ENCODE assay signal across 24 cellular contexts in genomic region chr1:206708882-206709281, GRCh38. TPM values are rescaled to one million over a fixed set of nuclear protein-coding genes. Genes with fewer than 3 reads are reported as not detected.
DNase-seq lines count a peak whose midpoint lies in the region; ATAC-seq, FAIRE-seq and TF ChIP-seq lines count a peak whose summit lies in the region.
"Had no signal": no experiment of that assay in that cellular context is flagged by ENCODE, and none has a peak within 500 bp of the region (broad histone marks: within the 10 kb centered on the region; RNA-seq: fewer than 3 reads in every experiment).

No MANE protein-coding gene starts in this region.

- no peaks in the 10 kb centered on the region for H3K9me3 ChIP-seq in small intestine (ENCODE audit: control insufficient read depth, low read depth)
- H3K9me3 ChIP-seq: Peyer's patch, vagina had no signal

- no peak for TF ChIP-seq CTCF in bronchial epithelial cell (IDR thresholded peaks at IDR 0.05; ENCODE audit: insufficient read depth, low read length, severe bottlenecking)

- H3K27ac ChIP-seq in small intestine (ENCODE audit: low read depth in 1 of 2, low read length in 1 of 2) = peak overlapping the region in 1 of 2 donors; percentile 47
- H3K27ac ChIP-seq: C4-2B, dorsolateral prefrontal cortex, vagina had no signal

- peaks cover 91 to 92% of the 10 kb centered on the region in 2 donors for H3K4me1 Mint-ChIP-seq in immature natural killer cell

- H3K27me3 Mint-ChIP-seq in immature natural killer cell (ENCODE audit: low read depth in 3 of 3) = peaks cover 4 to 13% (median 5%) of the 10 kb centered on the region in 3 donors
- H3K27me3 Mint-ChIP-seq: activated CD4-positive, alpha-beta T cell treated with anti-CD3 and anti-CD28 coated beads, Interleukin-2, amount 10 ng/mL, durations not matched to agents 24 days and 14 days; naive thymus-derived CD4-positive, alpha-beta T cell; progenitor cell of endocrine pancreas had no signal

- H3K36me3 ChIP-seq in bronchial epithelial cell (ENCODE audit: control insufficient read depth, insufficient read depth, low read length) (no peaks in the 10 kb centered on the region), small intestine (ENCODE audit: control insufficient read depth in 2 of 2, insufficient read depth in 2 of 2, low read length in 2 of 2) (no peaks in the 10 kb centered on the region)
- H3K36me3 ChIP-seq: Peyer's patch, vagina had no signal

- intact Hi-C loops in Right ventricle myocardium inferior (cut with DNase I) = no loop called here
- intact Hi-C loops in left cardiac atrium (cut with DNase I) = no loop called here

- no peaks in the 10 kb centered on the region for H3K36me3 Mint-ChIP-seq in immature natural killer cell

- peak overlapping the region in 5 of 6 donors; percentile 2 to 65 (median 25) for H3K27ac Mint-ChIP-seq in immature natural killer cell

- DNase-seq in Right ventricle myocardium inferior (ENCODE audit: missing footprints) (no peak), left cardiac atrium (no peak), bronchial epithelial cell (ENCODE audit: low read depth) (peak; percentile 48), immature natural killer cell (no peak), small intestine (peak; percentile 43), putamen (ENCODE audit: low spot score) (no peak)
- DNase-seq: activated CD4-positive, alpha-beta T cell treated with anti-CD3 and anti-CD28 coated beads, Interleukin-2, amount 10 ng/mL, durations not matched to agents 24 days and 14 days; activated effector memory CD4-positive, alpha-beta T cell treated with anti-CD3 and anti-CD28 coated beads, Interleukin-2, amount 50 U/mL, for 16 hours; caudate nucleus; dorsolateral prefrontal cortex; head of caudate nucleus; mesendoderm; MM.1S; naive thymus-derived CD4-positive, alpha-beta T cell; NCI-H345; Peyer's patch; substantia nigra had no signal

- WGBS in small intestine, 3 donors = 15 to 51% (median 33%) methylated on average over 2 of the region's 2 CpGs

- no peak for FAIRE-seq in bronchial epithelial cell (lab: Jason Lieb, UNC)
- FAIRE-seq in small intestine (lab: Jason Lieb, UNC) = no peak
- FAIRE-seq: GM12878, H54 had no signal

- no peak overlapping the region for H3K4me3 ChIP-seq in bronchial epithelial cell (ENCODE audit: low read depth, low read length)
- H3K4me3 ChIP-seq in small intestine (ENCODE audit: low read depth in 1 of 2, low read length in 2 of 2) = no peak overlapping the region
- H3K4me3 ChIP-seq: dorsolateral prefrontal cortex, GM12878, vagina had no signal

- peak overlapping the region in 3 of 5 donors; percentile 4 to 60 (median 30) for H3K4me3 Mint-ChIP-seq in immature natural killer cell

- ATAC-seq in Right ventricle myocardium inferior = peak; percentile 38
- no peak for ATAC-seq in left cardiac atrium
- ATAC-seq in HG03520 (IDR thresholded peaks at IDR 0.05; ENCODE audit: unreplicated experiment) = no peak
- ATAC-seq in GM21423 (IDR thresholded peaks at IDR 0.05; ENCODE audit: unreplicated experiment) = no peak
- ATAC-seq: naive thymus-derived CD4-positive, alpha-beta T cell had no signal

- peaks cover 23 to 60% of the 10 kb centered on the region in 2 donors for H3K4me1 ChIP-seq in small intestine (ENCODE audit: control insufficient read depth in 2 of 2, insufficient read depth in 1 of 2, low read depth in 1 of 2, low read length in 1 of 2)

- no peaks in the 10 kb centered on the region for H3K9me3 Mint-ChIP-seq in immature natural killer cell
- H3K9me3 Mint-ChIP-seq: activated CD4-positive, alpha-beta T cell treated with anti-CD3 and anti-CD28 coated beads, Interleukin-2, amount 10 ng/mL, durations not matched to agents 24 days and 14 days; naive thymus-derived CD4-positive, alpha-beta T cell had no signal

- H3K27me3 ChIP-seq in bronchial epithelial cell (ENCODE audit: control insufficient read depth, insufficient read depth, low read length) (no peaks in the 10 kb centered on the region), small intestine (ENCODE audit: control insufficient read depth in 2 of 2, insufficient read depth in 2 of 2, low read length in 2 of 2) (no peaks in the 10 kb centered on the region)
- H3K27me3 ChIP-seq: dorsolateral prefrontal cortex, Peyer's patch, vagina had no signal

RNA-seq across cellular contexts. Expression of gene MAPKAPK2, which starts 24.2 kb away (rescaled TPM):
- total RNA-seq in Right ventricle myocardium inferior = 214 TPM
- 100 to 1,000 TPM; 154 to 219 TPM for total RNA-seq in left cardiac atrium
- total RNA-seq in bronchial epithelial cell = 23.2 and 33.2 TPM in 2 replicates
- polyA plus RNA-seq in immature natural killer cell = 1 to 10 TPM; 3.5 to 7.2 (median 4.1) TPM
- polyA plus RNA-seq in small intestine = 10 to 100 TPM; 56.4 to 93.5 (median 85.0) TPM

Comparison
In these comparisons a context has a peak if more than half of its experiments do, and no peak if none do; other contexts are left out.
1. DNase-seq: peak in bronchial epithelial cell (single experiment) and small intestine (single experiment); none in Right ventricle myocardium inferior (single experiment), left cardiac atrium (single experiment), immature natural killer cell (0 of 3) and putamen (single experiment).